9 cellular contexts compared by ENCODE assay signal in the genomic region with DNA sequence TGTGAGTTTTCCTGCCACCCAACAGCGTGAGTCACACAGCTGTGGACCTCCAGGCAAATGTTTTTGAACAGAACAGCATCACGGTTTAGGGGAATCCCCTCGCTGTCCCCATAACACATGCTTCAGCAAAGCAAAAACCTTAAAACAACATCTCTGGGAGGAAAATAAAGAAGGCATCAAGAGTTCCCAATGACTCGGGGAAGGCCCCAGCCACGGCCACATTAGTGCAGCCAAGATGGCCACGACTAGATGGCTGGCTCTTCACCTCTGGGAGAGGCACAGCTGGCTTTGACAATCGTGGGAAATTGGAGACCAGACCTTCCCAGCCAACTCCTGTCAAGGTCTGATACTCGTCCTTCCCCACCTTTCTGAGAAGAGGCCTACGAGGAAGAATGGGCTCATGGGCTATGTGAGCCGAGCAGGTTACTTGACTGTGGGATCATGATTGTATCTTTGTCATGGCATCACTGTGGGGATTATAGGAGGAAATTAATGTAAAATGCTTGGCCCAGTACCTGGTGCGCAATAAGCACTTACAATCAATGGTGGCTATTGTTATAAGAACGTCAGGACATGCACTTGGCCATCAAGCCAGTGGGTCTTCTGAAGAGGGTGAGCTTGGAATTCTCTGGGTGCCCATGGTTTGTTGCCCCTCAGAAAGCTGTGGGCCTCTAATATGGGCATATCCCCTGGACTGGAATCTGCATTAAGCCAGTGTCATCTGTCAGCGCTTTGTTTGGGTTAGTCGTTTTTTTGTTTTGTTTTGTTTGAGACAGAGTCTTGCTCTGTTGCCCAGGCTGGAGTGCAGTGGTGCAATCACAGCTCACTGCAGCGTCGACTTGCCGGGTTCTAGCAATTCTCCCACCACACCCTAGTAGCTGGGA. TPM values are rescaled to one million over a fixed set of nuclear protein-coding genes. Genes with fewer than 3 reads are reported as not detected.
A peak's percentile ranks its signal among the peaks of the same experiment; 100 is the strongest.
DNase-seq lines count a peak whose midpoint lies in the region; ATAC-seq and TF ChIP-seq lines count a peak whose summit lies in the region.
"Had no signal": no experiment of that assay in that cellular context is flagged by ENCODE, and none has a peak within 500 bp of the region (broad histone marks: within the 10 kb centered on the region; RNA-seq: fewer than 3 reads in every experiment).

No MANE protein-coding gene starts in this region.

- peak overlapping the region; percentile 80 for H3K4me3 Mint-ChIP-seq in activated T-cell treated with anti-CD3 and anti-CD28 coated beads, Interleukin-2, amount 50 U/mL, for 4 hours

- peaks cover 10% of the 10 kb centered on the region for H3F3A ChIP-seq in MM.1S (ENCODE audit: insufficient read depth, low read length)

- no peaks in the 10 kb centered on the region for H3K79me2 ChIP-seq in MM.1S (ENCODE audit: low read length)

- peak; percentile 71 to 78 for ATAC-seq in activated T-cell treated with anti-CD3 and anti-CD28 coated beads, Interleukin-2, amount 50 U/mL, for 4 hours

- no peaks in the 10 kb centered on the region for H3K36me3 ChIP-seq in MM.1S (replicated peaks; ENCODE audit: insufficient read depth, low read length)

- H3K4me3 ChIP-seq in MM.1S (ENCODE audit: low read length), result peak overlapping the region; percentile 18; the same call in 1 of the 2 replicates
- H3K4me3 ChIP-seq: lung had no signal

- peaks cover 49% of the 10 kb centered on the region for H3K4me1 ChIP-seq in MM.1S (ENCODE audit: low read length)

- H3K9me3 Mint-ChIP-seq in activated T-cell treated with anti-CD3 and anti-CD28 coated beads, Interleukin-2, amount 50 U/mL, for 4 hours, result no peaks in the 10 kb centered on the region

- no peaks in the 10 kb centered on the region for H4K20me1 ChIP-seq in MM.1S (ENCODE audit: insufficient read depth, low read length)

- in situ Hi-C loops in ACHN (cut with HindIII; ENCODE audit: low pct_ligation_motif_present, low pct_unique_long_range_greater_than_20kb, low sequenced_read_pairs), result no loop called here

- H3K9ac ChIP-seq in MM.1S (ENCODE audit: low read length), result peak overlapping the region; percentile 58

- peak overlapping the region; percentile 88 for H2AFZ ChIP-seq in MM.1S (ENCODE audit: low read length)

- DNase-seq in ACHN, result peak; percentile 16
- DNase-seq in GM20000 (ENCODE audit: low spot score), result peak; percentile 75
- peak; percentile 88 for DNase-seq in MM.1S
- DNase-seq in activated T-cell treated with anti-CD3 and anti-CD28 coated beads, Interleukin-2, amount 50 U/mL, for 4 hours, result peak; percentile 73
- DNase-seq in germinal center (ENCODE audit: low spot score), result peak; percentile 79
- peak; percentile 55 to 64 for DNase-seq in stimulated activated CD4-positive, alpha-beta T cell treated with anti-CD3 and anti-CD28 coated beads, Interleukin-1b, Interleukin-23, amount 100 ng/mL, for 4 hours (ENCODE audit: low read depth in 2 of 2)
- no peak for DNase-seq in caudate nucleus (lab: John Stamatoyannopoulos, UW)
- no peak for DNase-seq in Kasumi-1 (lab: John Stamatoyannopoulos, UW)

- no peaks in the 10 kb centered on the region for H3K27me3 Mint-ChIP-seq in activated T-cell treated with anti-CD3 and anti-CD28 coated beads, Interleukin-2, amount 50 U/mL, for 4 hours (ENCODE audit: low read depth)

- H3K9me2 ChIP-seq in MM.1S (replicated peaks; ENCODE audit: insufficient read depth, low read length), result no peaks in the 10 kb centered on the region

- TF ChIP-seq CTCF in GM20000 (IDR thresholded peaks at IDR 0.05; ENCODE audit: extremely low read depth, missing control alignments) (no peak), MM.1S (IDR thresholded peaks at IDR 0.05; ENCODE audit: low read length) (no peak)

- H3K27ac ChIP-seq in MM.1S (ENCODE audit: low read length) (peak overlapping the region; percentile 93), caudate nucleus (ENCODE audit: low read depth, low read length) (no peak overlapping the region)

- peak overlapping the region; percentile 71 for H3K4me2 ChIP-seq in MM.1S (ENCODE audit: low read depth, low read length)

- H3K4me1 Mint-ChIP-seq in activated T-cell treated with anti-CD3 and anti-CD28 coated beads, Interleukin-2, amount 50 U/mL, for 4 hours (ENCODE audit: low read depth), result peaks cover 66% of the 10 kb centered on the region

- no peaks in the 10 kb centered on the region for H3K27me3 ChIP-seq in MM.1S (replicated peaks; ENCODE audit: insufficient read depth, low read length)

- no peaks in the 10 kb centered on the region for H3K9me3 ChIP-seq in MM.1S (replicated peaks; ENCODE audit: insufficient read depth, low read length)

- H3K36me3 Mint-ChIP-seq in activated T-cell treated with anti-CD3 and anti-CD28 coated beads, Interleukin-2, amount 50 U/mL, for 4 hours (ENCODE audit: insufficient read depth), result no peaks in the 10 kb centered on the region

RNA-seq across cellular contexts. Expression of a gene that starts 43.6 kb away (rescaled TPM):
- 1 to 10 TPM in 2 of 3 donors, under 1 TPM in 1; 0.87 to 1.5 (median 1.1) TPM for total RNA-seq in activated T-cell treated with anti-CD3 and anti-CD28 coated beads, Interleukin-2, amount 50 U/mL, for 4 hours

Comparison
In these comparisons a context has a peak if more than half of its experiments do, and no peak if none do; other contexts are left out.
1. DNase-seq: peak in ACHN (single experiment), GM20000 (single experiment), MM.1S (single experiment), activated T-cell treated with anti-CD3 and anti-CD28 coated beads, Interleukin-2, amount 50 U/mL, for 4 hours (single experiment), germinal center (single experiment) and stimulated activated CD4-positive, alpha-beta T cell treated with anti-CD3 and anti-CD28 coated beads, Interleukin-1b, Interleukin-23, amount 100 ng/mL, for 4 hours (2 of 2); none in caudate nucleus (0 of 61) and Kasumi-1 (0 of 2).